In genomic region chr17:35154486-35154885, GRCh38 we compare ENCODE assay signal across 24 cellular contexts. TPM values are rescaled to one million over a fixed set of nuclear protein-coding genes. Genes with fewer than 3 reads are reported as not detected.
"Had no signal": no experiment of that assay in that cellular context is flagged by ENCODE, and none has a peak within 500 bp of the region (broad histone marks: within the 10 kb centered on the region; RNA-seq: fewer than 3 reads in every experiment).

No MANE protein-coding gene starts in this region.

- H3K36me3 ChIP-seq: MG63 had no signal

- H3K4me2 ChIP-seq: SK-N-SH had no signal

- DNase-seq: IMR-90, Karpas-422, KG1, MG63, NCI-H1092, NCI-H1105 treated with DMSO at 0.1 percent for 48 hours, NCI-H1417 treated with DMSO at 0.1 percent for 48 hours, NCI-H187, NCI-H2029, NCI-H2081 treated with DMSO at 0.1 percent for 48 hours, NCI-H2171, NCI-H226, NCI-H446, NCI-H510A, NCI-H524 treated with DMSO at 0.1 percent for 48 hours, NCI-H69, NCI-H774, Right ventricle myocardium superior, RPMI8226, SIG-M5, SK-N-SH had no signal

- H3K27me3 ChIP-seq: MG63 had no signal

- H3K9me3 ChIP-seq: MG63, SK-N-SH had no signal

- H3K9ac ChIP-seq: SK-N-SH had no signal

- ATAC-seq: HepG2 had no signal

- H3K4me3 ChIP-seq: MG63 had no signal

RNA-seq across cellular contexts. Expression of gene UNC45B, which starts 6.9 kb away (rescaled TPM):
- total RNA-seq: HepG2, HT1080, IMR-90, SK-MEL-5 had no signal
- polyA plus RNA-seq: IMR-90, SK-N-SH had no signal

RNA-seq across cellular contexts. Expression of gene FNDC8, which starts 33.1 kb away (rescaled TPM):
- total RNA-seq: HepG2, HT1080, IMR-90, Right ventricle myocardium superior, SK-MEL-5 had no signal
- polyA plus RNA-seq: HepG2, IMR-90, SK-N-SH had no signal

RNA-seq across cellular contexts. Expression of gene SLC35G3, which starts 39.7 kb away (rescaled TPM):
- total RNA-seq: HepG2, HT1080, IMR-90, Right ventricle myocardium superior, SK-MEL-5 had no signal
- polyA plus RNA-seq: HepG2, IMR-90, SK-N-SH had no signal
